In the genomic region with DNA sequence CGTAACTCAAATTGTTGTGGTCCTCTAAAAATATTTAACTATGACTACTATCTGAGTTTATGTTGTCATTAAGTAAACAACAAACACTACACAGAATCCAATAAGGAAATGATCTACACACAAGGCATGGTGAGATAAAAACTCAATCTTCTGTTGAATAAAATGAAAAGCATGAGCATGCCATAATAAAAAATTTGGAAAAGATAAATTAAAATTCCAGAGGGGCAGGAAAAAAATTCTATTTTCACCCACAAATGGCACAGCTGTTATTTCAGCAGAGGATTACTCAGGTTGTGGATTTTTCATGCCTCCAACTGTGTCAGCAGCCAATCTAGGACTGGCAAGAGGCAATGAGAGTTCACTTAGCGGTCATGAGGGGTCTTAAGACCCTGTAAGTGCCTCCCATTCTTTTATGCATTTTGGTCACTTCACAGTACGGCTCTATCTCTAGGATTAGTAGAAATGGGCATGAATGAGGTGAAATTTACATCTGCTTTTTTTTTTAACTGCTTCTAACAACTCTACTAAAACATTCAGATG, we compare ENCODE assay signal across 19 cellular contexts.
"Had no signal": no experiment of that assay in that cellular context is flagged by ENCODE, and none has a peak within 500 bp of the region (broad histone marks: within the 10 kb centered on the region; RNA-seq: fewer than 3 reads in every experiment).

No MANE protein-coding gene starts in this region.

- H3K4me3 Mint-ChIP-seq: activated CD4-positive, alpha-beta memory T cell treated with anti-CD3 and anti-CD28 coated beads, Interleukin-2, amount 10 ng/mL, durations not matched to agents 7 days and 5 days; activated T-cell treated with anti-CD3 and anti-CD28 coated beads, Interleukin-2, amount 50 U/mL, for 24 hours; natural killer cell treated with Interleukin-12 subunit alpha and Interleukin-12 subunit beta and Interleukin-15 and Interleukin-18, amount 100 ng/mL, for 72 hours; stimulated activated naive CD8-positive, alpha-beta T cell treated with anti-CD3 and anti-CD28 coated beads, Interleukin-15, Interleukin-2, amounts not matched to agents 100 ng/mL and 50 ng/mL, for 24 hours; type B pancreatic cell had no signal

- DNase-seq: activated CD4-positive, alpha-beta memory T cell treated with anti-CD3 and anti-CD28 coated beads, Interleukin-2, amount 10 ng/mL, durations not matched to agents 7 days and 5 days; activated CD4-positive, CD25-positive, alpha-beta regulatory T cell treated with anti-CD3 and anti-CD28 coated beads, Interleukin-2, amount 50 U/mL, for 72 hours; activated effector memory CD4-positive, alpha-beta T cell treated with Interleukin-2 at 50 U/mL for 16 hours; activated naive CD4-positive, alpha-beta T cell treated with anti-CD3 and anti-CD28 coated beads, Interleukin-2, amount 50 U/mL, for 16 hours; activated T-cell treated with anti-CD3 and anti-CD28 coated beads, Interleukin-2, amount 50 U/mL, for 24 hours; dorsolateral prefrontal cortex; hippocampal formation; kidney; left lung; mammary epithelial cell; posterior cingulate gyrus; retina had no signal

- ATAC-seq: left lung; natural killer cell treated with Interleukin-12 subunit alpha and Interleukin-12 subunit beta and Interleukin-15 and Interleukin-18, amount 100 ng/mL, for 72 hours had no signal

- H3K27ac Mint-ChIP-seq: activated CD4-positive, alpha-beta memory T cell treated with anti-CD3 and anti-CD28 coated beads, Interleukin-2, amount 10 ng/mL, durations not matched to agents 7 days and 5 days; activated T-cell treated with anti-CD3 and anti-CD28 coated beads, Interleukin-2, amount 50 U/mL, for 24 hours; natural killer cell treated with Interleukin-12 subunit alpha and Interleukin-12 subunit beta and Interleukin-15 and Interleukin-18, amount 100 ng/mL, for 72 hours; stimulated activated naive CD8-positive, alpha-beta T cell treated with anti-CD3 and anti-CD28 coated beads, Interleukin-15, Interleukin-2, amounts not matched to agents 100 ng/mL and 50 ng/mL, for 24 hours; type B pancreatic cell had no signal

- H3K4me3 ChIP-seq: cardiac muscle cell, dorsolateral prefrontal cortex, esophagus muscularis mucosa, left lung, skin epidermis, suprapubic skin had no signal

- FAIRE-seq: kidney had no signal

- H3K9me3 ChIP-seq: esophagus muscularis mucosa, left lung, suprapubic skin had no signal

- H3K4me1 ChIP-seq: left lung had no signal

- H3K27me3 Mint-ChIP-seq: activated CD4-positive, alpha-beta memory T cell treated with anti-CD3 and anti-CD28 coated beads, Interleukin-2, amount 10 ng/mL, durations not matched to agents 7 days and 5 days; natural killer cell treated with Interleukin-12 subunit alpha and Interleukin-12 subunit beta and Interleukin-15 and Interleukin-18, amount 100 ng/mL, for 72 hours; stimulated activated naive CD8-positive, alpha-beta T cell treated with anti-CD3 and anti-CD28 coated beads, Interleukin-15, Interleukin-2, amounts not matched to agents 100 ng/mL and 50 ng/mL, for 24 hours; type B pancreatic cell had no signal

- H3K27me3 ChIP-seq: cardiac muscle cell, esophagus muscularis mucosa, left lung, suprapubic skin had no signal

- H3K9me3 Mint-ChIP-seq: activated CD4-positive, alpha-beta memory T cell treated with anti-CD3 and anti-CD28 coated beads, Interleukin-2, amount 10 ng/mL, durations not matched to agents 7 days and 5 days; activated T-cell treated with anti-CD3 and anti-CD28 coated beads, Interleukin-2, amount 50 U/mL, for 24 hours; natural killer cell treated with Interleukin-12 subunit alpha and Interleukin-12 subunit beta and Interleukin-15 and Interleukin-18, amount 100 ng/mL, for 72 hours; stimulated activated naive CD8-positive, alpha-beta T cell treated with anti-CD3 and anti-CD28 coated beads, Interleukin-15, Interleukin-2, amounts not matched to agents 100 ng/mL and 50 ng/mL, for 24 hours; type B pancreatic cell had no signal

- H3K27ac ChIP-seq: cardiac muscle cell, dorsolateral prefrontal cortex, esophagus muscularis mucosa, left lung, skin epidermis, suprapubic skin had no signal

- H3K36me3 ChIP-seq: cardiac muscle cell, esophagus muscularis mucosa, left lung, suprapubic skin had no signal
